ENCODE assay signal across 15 cellular contexts in genomic region chr16:89354325-89354724, GRCh38.
DNase-seq lines count a peak whose midpoint lies in the region; ATAC-seq and TF ChIP-seq lines count a peak whose summit lies in the region.
"Had no signal": no experiment of that assay in that cellular context is flagged by ENCODE, and none has a peak within 500 bp of the region (broad histone marks: within the 10 kb centered on the region; RNA-seq: fewer than 3 reads in every experiment).

No MANE protein-coding gene starts in this region.

- H3K9me3 ChIP-seq in heart left ventricle (no peaks in the 10 kb centered on the region), heart right ventricle (no peaks in the 10 kb centered on the region), tibial nerve (no peaks in the 10 kb centered on the region)
- H3K9me3 ChIP-seq: spleen, thoracic aorta had no signal

- WGBS in heart left ventricle, 4 donors: 57 to 66% (median 60%) methylated on average over 6 of the region's 6 CpGs
- 37 to 62% methylated on average over 6 of the region's 6 CpGs for WGBS in heart right ventricle, 2 donors
- 87 to 88% methylated on average over 6 of the region's 6 CpGs for WGBS in tibial nerve, 2 donors

- H3K4me3 ChIP-seq in heart left ventricle (no peak overlapping the region), heart right ventricle (no peak overlapping the region), tibial nerve (no peak overlapping the region)
- H3K4me3 ChIP-seq: spleen, thoracic aorta had no signal

- no peak overlapping the region for H3K4me3 Mint-ChIP-seq in nephron progenitor cell
- H3K4me3 Mint-ChIP-seq: activated CD4-positive, alpha-beta T cell treated with anti-CD3 and anti-CD28 coated beads, Interleukin-2, amount 10 ng/mL, durations not matched to agents 7 days and 5 days had no signal

- peaks cover 15% of the 10 kb centered on the region for H3K36me3 Mint-ChIP-seq in nephron progenitor cell (ENCODE audit: low read depth)

- no peaks in the 10 kb centered on the region for H3K27me3 Mint-ChIP-seq in nephron progenitor cell (ENCODE audit: low read depth, poor library complexity)
- H3K27me3 Mint-ChIP-seq: activated CD4-positive, alpha-beta T cell treated with anti-CD3 and anti-CD28 coated beads, Interleukin-2, amount 10 ng/mL, durations not matched to agents 7 days and 5 days had no signal

- H3K36me3 ChIP-seq in heart left ventricle (peaks cover 0 to 14% (median 0%) of the 10 kb centered on the region in 9 donors), heart right ventricle (peaks cover 0 to 19% (median 0%) of the 10 kb centered on the region in 9 donors), tibial nerve (peaks cover 0 to 4% (median 0%) of the 10 kb centered on the region in 3 donors)
- H3K36me3 ChIP-seq: thoracic aorta had no signal

- H3K27ac ChIP-seq in heart left ventricle (peak overlapping the region in 7 of 12 donors; percentile 13 to 71 (median 37)), heart right ventricle (peak overlapping the region in 6 of 10 donors; percentile 7 to 70 (median 36)), tibial nerve (peak overlapping the region in 1 of 4 donors; percentile 41)
- H3K27ac ChIP-seq: thoracic aorta had no signal

- no peaks in the 10 kb centered on the region for H3K27me3 ChIP-seq in heart left ventricle
- H3K27me3 ChIP-seq in heart right ventricle: no peaks in the 10 kb centered on the region
- H3K27me3 ChIP-seq in tibial nerve: no peaks in the 10 kb centered on the region
- H3K27me3 ChIP-seq: spleen had no signal

- peaks cover 88% of the 10 kb centered on the region for H3K4me1 Mint-ChIP-seq in nephron progenitor cell

- DNase-seq in heart left ventricle: peak in 1 of 5 donors; percentile 74
- DNase-seq in cardiac septum (ENCODE audit: low spot score): no peak
- peak in 1 of 2 donors; percentile 67 for DNase-seq in heart right ventricle
- no peak for DNase-seq in nephron progenitor cell
- no peak for DNase-seq in T-helper 9 cell
- DNase-seq in SKM-1 (lab: John Stamatoyannopoulos, UW; ENCODE audit: unreplicated experiment): no peak
- no peak for DNase-seq in tibial nerve (ENCODE audit: low spot score in 2 of 2)
- DNase-seq in KG1 (lab: John Stamatoyannopoulos, UW): no peak
- DNase-seq: activated CD4-positive, alpha-beta T cell treated with anti-CD3 and anti-CD28 coated beads, Interleukin-2, amount 10 ng/mL, durations not matched to agents 7 days and 5 days; NCI-H1436; NCI-H2171; NCI-H774; spleen had no signal

- TF ChIP-seq POLR2A in heart left ventricle (IDR thresholded peaks at IDR 0.05) (no peak), tibial nerve (IDR thresholded peaks at IDR 0.05) (no peak)

- H3K4me1 ChIP-seq in heart left ventricle (peaks cover 7 to 82% (median 68%) of the 10 kb centered on the region in 12 donors), heart right ventricle (peaks cover 31 to 85% (median 74%) of the 10 kb centered on the region in 9 donors), tibial nerve (peaks cover 0 to 69% (median 32%) of the 10 kb centered on the region in 4 donors)

- TF ChIP-seq CTCF in heart left ventricle (IDR thresholded peaks at IDR 0.05) (no peak), heart right ventricle (IDR thresholded peaks at IDR 0.05) (no peak), nephron progenitor cell (IDR thresholded peaks at IDR 0.05) (no peak), tibial nerve (IDR thresholded peaks at IDR 0.05) (no peak)

- H3K27ac Mint-ChIP-seq in nephron progenitor cell: peak overlapping the region; percentile 44

- intact Hi-C loops in heart left ventricle (cut with DNase I) (no loop called here), cardiac septum (cut with DNase I) (no loop called here), heart right ventricle (cut with DNase I) (loop anchor here in 1 of 10 donors (10.0 kb wide), 2 partner anchors 50 to 130 kb away; no protein-coding TSS in a partner anchor)

- ATAC-seq in heart left ventricle (peak in 3 of 4 donors; percentile 31 to 70 (median 56)), heart right ventricle (peak in 5 of 8 donors; percentile 43 to 76 (median 60))
- ATAC-seq: activated naive CD4-positive, alpha-beta T cell treated with anti-CD3 and anti-CD28 coated beads, Interleukin-2, amount 50 U/mL, for 72 hours had no signal

- no peak for TF ChIP-seq EP300 in tibial nerve (IDR thresholded peaks at IDR 0.05)

- H3K9me3 Mint-ChIP-seq in nephron progenitor cell: no peaks in the 10 kb centered on the region
- H3K9me3 Mint-ChIP-seq: activated CD4-positive, alpha-beta T cell treated with anti-CD3 and anti-CD28 coated beads, Interleukin-2, amount 10 ng/mL, durations not matched to agents 7 days and 5 days; activated naive CD4-positive, alpha-beta T cell treated with anti-CD3 and anti-CD28 coated beads, Interleukin-2, amount 50 U/mL, for 72 hours had no signal
